Comparison of ENCODE assay signal across 10 cellular contexts in genomic region chr6:2846873-2847224, GRCh38. TPM values are rescaled to one million over a fixed set of nuclear protein-coding genes. Genes with fewer than 3 reads are reported as not detected.
A peak's percentile ranks its signal among the peaks of the same experiment; 100 is the strongest.
DNase-seq lines count a peak whose midpoint lies in the region; ATAC-seq and TF ChIP-seq lines count a peak whose summit lies in the region.
"Had no signal": no experiment of that assay in that cellular context is flagged by ENCODE, and none has a peak within 500 bp of the region (broad histone marks: within the 10 kb centered on the region; RNA-seq: fewer than 3 reads in every experiment).

No MANE protein-coding gene starts in this region.

- H3K27me3 ChIP-seq in ACC112 (ENCODE audit: insufficient read depth, low read length) (no peaks in the 10 kb centered on the region), HUES64 (ENCODE audit: insufficient read depth, low read length) (0 out of 2 replicates have a peak, but pooled peaks cover 3% of the 10 kb centered on the region)

- H3K4me1 ChIP-seq in ACC112 (ENCODE audit: control insufficient read depth, insufficient read depth, low read length, unreplicated experiment) (peaks cover 19% of the 10 kb centered on the region), HUES64 (ENCODE audit: insufficient read depth, low read length) (peaks cover 19% of the 10 kb centered on the region)

- H3K9ac ChIP-seq in HUES64 (ENCODE audit: low read depth, low read length): no peak overlapping the region

- peaks cover 23% of the 10 kb centered on the region for H3K4me1 Mint-ChIP-seq in chondrocyte (ENCODE audit: low read depth)
- H3K4me1 Mint-ChIP-seq in natural killer cell treated with Interleukin-12 subunit alpha and Interleukin-12 subunit beta and Interleukin-15 and Interleukin-18, amount 100 ng/mL, for 72 hours (ENCODE audit: low read depth in 2 of 2): peaks cover 46 to 51% of the 10 kb centered on the region in 2 donors

- no peaks in the 10 kb centered on the region for H3K9me3 ChIP-seq in HUES64 (ENCODE audit: insufficient read depth, low read depth, low read length)

- H3K27ac ChIP-seq in ACC112 (ENCODE audit: low read depth, low read length) (peak overlapping the region; percentile 78), HUES64 (ENCODE audit: low read depth, low read length) (peak overlapping the region; percentile 15)

- H2AFZ ChIP-seq in ACC112 (ENCODE audit: low read length, unreplicated experiment): peak overlapping the region; percentile 87

- H3K4me3 ChIP-seq in ACC112 (ENCODE audit: low read depth, low read length) (peak overlapping the region; percentile 55), HUES64 (ENCODE audit: low read length) (no peak overlapping the region)

- DNase-seq in chondrocyte (ENCODE audit: low spot score) (no peak), DMS 273 treated with DMSO at 0.1 percent for 48 hours (lab: John Stamatoyannopoulos, UW) (no peak), iPS-NIHi11 (ENCODE audit: low spot score) (no peak), DMS114 treated with DMSO at 0.1 percent for 48 hours (lab: John Stamatoyannopoulos, UW; ENCODE audit: unreplicated experiment) (no peak)
- DNase-seq in natural killer cell treated with Interleukin-12 subunit alpha and Interleukin-12 subunit beta and Interleukin-15 and Interleukin-18, amount 100 ng/mL, for 72 hours (ENCODE audit: low spot score): no peak
- DNase-seq: activated CD4-positive, CD25-positive, alpha-beta regulatory T cell had no signal

- H3K79me2 ChIP-seq in ACC112 (ENCODE audit: control insufficient read depth, insufficient read depth, low read length, unreplicated experiment): no peaks in the 10 kb centered on the region

- H3K36me3 ChIP-seq in ACC112 (ENCODE audit: insufficient read depth, low read length) (no peaks in the 10 kb centered on the region), HUES64 (ENCODE audit: insufficient read depth, low read length) (no peaks in the 10 kb centered on the region)

- H3K9me3 Mint-ChIP-seq in chondrocyte (ENCODE audit: low read depth): no peaks in the 10 kb centered on the region
- H3K9me3 Mint-ChIP-seq in natural killer cell treated with Interleukin-12 subunit alpha and Interleukin-12 subunit beta and Interleukin-15 and Interleukin-18, amount 100 ng/mL, for 72 hours: peaks cover 7% of the 10 kb centered on the region

- H3K27ac Mint-ChIP-seq in chondrocyte (ENCODE audit: unreplicated experiment): peak overlapping the region; percentile 91
- peak overlapping the region; percentile 34 to 85 for H3K27ac Mint-ChIP-seq in natural killer cell treated with Interleukin-12 subunit alpha and Interleukin-12 subunit beta and Interleukin-15 and Interleukin-18, amount 100 ng/mL, for 72 hours

- WGBS in HUES64: 92% methylated on average over 1 of the region's 1 CpG

- no peaks in the 10 kb centered on the region for H3K36me3 Mint-ChIP-seq in chondrocyte (ENCODE audit: low read depth)
- no peaks in the 10 kb centered on the region for H3K36me3 Mint-ChIP-seq in natural killer cell treated with Interleukin-12 subunit alpha and Interleukin-12 subunit beta and Interleukin-15 and Interleukin-18, amount 100 ng/mL, for 72 hours

- H3K27me3 Mint-ChIP-seq in chondrocyte (ENCODE audit: low read depth): no peaks in the 10 kb centered on the region
- no peaks in the 10 kb centered on the region for H3K27me3 Mint-ChIP-seq in natural killer cell treated with Interleukin-12 subunit alpha and Interleukin-12 subunit beta and Interleukin-15 and Interleukin-18, amount 100 ng/mL, for 72 hours

- no peak for ATAC-seq in natural killer cell treated with Interleukin-12 subunit alpha and Interleukin-12 subunit beta and Interleukin-15 and Interleukin-18, amount 100 ng/mL, for 72 hours
- no peak for ATAC-seq in GM18858 (IDR thresholded peaks at IDR 0.05; ENCODE audit: unreplicated experiment)

- peak overlapping the region; percentile 20 for H3K4me3 Mint-ChIP-seq in chondrocyte (ENCODE audit: unreplicated experiment)
- peak overlapping the region; percentile 34 for H3K4me3 Mint-ChIP-seq in natural killer cell treated with Interleukin-12 subunit alpha and Interleukin-12 subunit beta and Interleukin-15 and Interleukin-18, amount 100 ng/mL, for 72 hours

- no peak for TF ChIP-seq CTCF in chondrocyte (IDR thresholded peaks at IDR 0.05)

RNA-seq across cellular contexts. Expression of gene SERPINB1, which starts 5.2 kb away (rescaled TPM):
- polyA plus RNA-seq in HUES64 (2013, experiment 1 of 2): 11.4 TPM
- 13.8 TPM for polyA plus RNA-seq in HUES64 (2013, experiment 2 of 2)
- 9.0 to 9.3 TPM (median 9.1 TPM) in 3 replicates for total RNA-seq in chondrocyte
- total RNA-seq in natural killer cell treated with Interleukin-12 subunit alpha and Interleukin-12 subunit beta and Interleukin-15 and Interleukin-18, amount 100 ng/mL, for 72 hours: 100 to 1,000 TPM; 103 to 275 TPM
- total RNA-seq: G401 had no signal

RNA-seq across cellular contexts. Expression of gene SERPINB9, which starts 56.3 kb away (rescaled TPM):
- 39.0 TPM for polyA plus RNA-seq in HUES64 (2013, experiment 1 of 2)
- polyA plus RNA-seq in HUES64 (2013, experiment 2 of 2): 34.7 TPM
- 0.31 to 0.67 TPM (median 0.62 TPM) in 3 replicates for total RNA-seq in chondrocyte
- 100 to 1,000 TPM in 1 of 2 donors, 10 to 100 TPM in 1; 59.0 to 159 TPM for total RNA-seq in natural killer cell treated with Interleukin-12 subunit alpha and Interleukin-12 subunit beta and Interleukin-15 and Interleukin-18, amount 100 ng/mL, for 72 hours

Comparison
In these comparisons a context has a peak if more than half of its experiments do, and no peak if none do; other contexts are left out.
1. RNA of gene SERPINB1, which starts 5.2 kb away (total RNA-seq): 103 to 275 TPM in natural killer cell treated with Interleukin-12 subunit alpha and Interleukin-12 subunit beta and Interleukin-15 and Interleukin-18, amount 100 ng/mL, for 72 hours; 9.0 to 9.3 TPM in chondrocyte; every median in the first group is over 10 times any median in the second.
2. RNA of gene SERPINB9, which starts 56.3 kb away (total RNA-seq): 59.0 to 159 TPM in natural killer cell treated with Interleukin-12 subunit alpha and Interleukin-12 subunit beta and Interleukin-15 and Interleukin-18, amount 100 ng/mL, for 72 hours; 0.31 to 0.67 TPM in chondrocyte; every median in the first group is over 10 times any median in the second.